ENCODE assay signal across 1 cellular context in genomic region chr11:64810891-64811272, GRCh38.
TF ChIP-seq lines count a peak whose summit lies in the region.

No MANE protein-coding gene starts in this region.

TF ChIP-seq in HEK293, 187 proteins besides CTCF, POLR2A, EP300 and RAD21 (continued from another document):
- no peak for TF ChIP-seq TSHZ1 (tag by site-specific recombination; IDR thresholded peaks at IDR 0.05; ENCODE audit: borderline replicate concordance)
